10 cellular contexts compared by ENCODE assay signal in the genomic region with DNA sequence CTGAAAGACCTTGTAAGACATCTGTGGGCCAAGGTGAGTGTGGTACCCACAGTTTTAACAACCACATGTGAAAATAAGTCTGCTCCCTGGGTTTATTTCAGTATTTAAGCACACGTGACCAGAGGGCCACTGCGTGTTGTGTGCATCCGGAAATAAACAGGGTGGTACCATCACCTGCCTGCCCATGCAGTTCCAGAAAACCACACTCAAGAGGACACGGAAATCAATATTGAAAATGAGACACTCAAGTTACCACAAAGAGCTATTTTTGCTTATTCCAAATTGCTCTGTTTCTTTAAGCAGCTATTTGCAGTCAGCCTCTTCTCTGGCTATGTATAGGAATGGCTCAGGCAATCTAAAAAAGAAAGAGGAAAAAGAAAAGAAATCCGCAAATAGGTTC.
DNase-seq lines count a peak whose midpoint lies in the region; ATAC-seq and TF ChIP-seq lines count a peak whose summit lies in the region.
"Had no signal": no experiment of that assay in that cellular context is flagged by ENCODE, and none has a peak within 500 bp of the region (broad histone marks: within the 10 kb centered on the region; RNA-seq: fewer than 3 reads in every experiment).

No MANE protein-coding gene starts in this region.

- H3K23ac ChIP-seq in mesenchymal stem cell (ENCODE audit: low read length in 2 of 2) = no peak overlapping the region

- no peak for TF ChIP-seq POLR2A in erythroblast (IDR thresholded peaks at IDR 0.05; ENCODE audit: low read length)

- no peak overlapping the region for H2BK12ac ChIP-seq in mesenchymal stem cell (ENCODE audit: low read length in 2 of 2)

- H3K4me2 ChIP-seq in mesenchymal stem cell (ENCODE audit: low read length, poor library complexity, severe bottlenecking) = no peak overlapping the region

- H2BK5ac ChIP-seq in mesenchymal stem cell (ENCODE audit: low read depth, low read length, poor library complexity, severe bottlenecking) = no peak overlapping the region

- H3K4me3 ChIP-seq in mesenchymal stem cell (ENCODE audit: insufficient read depth in 1 of 2, low read depth in 1 of 2, low read length in 2 of 2) = no peak overlapping the region

- no peak overlapping the region for H3K27ac ChIP-seq in mesenchymal stem cell (ENCODE audit: low read length, poor library complexity, severe bottlenecking)
- H3K27ac ChIP-seq: 22Rv1 had no signal

- no peak overlapping the region for H4K91ac ChIP-seq in mesenchymal stem cell (ENCODE audit: low read length)

- no peaks in the 10 kb centered on the region for H3K36me3 ChIP-seq in mesenchymal stem cell (ENCODE audit: control insufficient read depth in 1 of 2, insufficient read depth in 2 of 2, low read depth in 1 of 2, low read length in 2 of 2)

- in situ Hi-C loops in GM13976 (cut with MboI; ENCODE audit: low sequenced_read_pairs, unreplicated experiment) = no loop called here

- H2BK120ac ChIP-seq in mesenchymal stem cell (ENCODE audit: low read depth, low read length) = no peak overlapping the region

- H3K79me1 ChIP-seq in mesenchymal stem cell (replicated peaks; ENCODE audit: low read length, poor library complexity, severe bottlenecking) = no peaks in the 10 kb centered on the region

- H3K18ac ChIP-seq in mesenchymal stem cell (ENCODE audit: low read depth in 1 of 2, low read length in 2 of 2) = no peak overlapping the region

- no peak for TF ChIP-seq CTCF in GM13976 (IDR thresholded peaks at IDR 0.05; ENCODE audit: borderline replicate concordance, control extremely low read depth, extremely low read depth, insufficient read depth, missing control alignments)

- no peak overlapping the region for H2AFZ ChIP-seq in mesenchymal stem cell (ENCODE audit: low read depth, low read length)

- WGBS in mesenchymal stem cell = 97% methylated on average over 4 of the region's 5 CpGs

- H3K9me3 ChIP-seq in mesenchymal stem cell (ENCODE audit: control insufficient read depth, low read length) = no peaks in the 10 kb centered on the region

- H3K4me1 ChIP-seq in mesenchymal stem cell (ENCODE audit: control insufficient read depth, insufficient read depth, low read depth, low read length) = no peaks in the 10 kb centered on the region

- no peak overlapping the region for H2AK5ac ChIP-seq in mesenchymal stem cell (ENCODE audit: low read length, severe bottlenecking)

- no peak overlapping the region for H3K4ac ChIP-seq in mesenchymal stem cell (ENCODE audit: low read depth in 1 of 2, low read length in 2 of 2)

- no peak overlapping the region for H4K8ac ChIP-seq in mesenchymal stem cell (ENCODE audit: low read length)

- ATAC-seq in GM21367 (IDR thresholded peaks at IDR 0.05; ENCODE audit: unreplicated experiment) = peak; percentile 69
- ATAC-seq in HG03175 (IDR thresholded peaks at IDR 0.05; ENCODE audit: unreplicated experiment) = peak; percentile 85

- peak overlapping the region; percentile 20 for H3K9ac ChIP-seq in mesenchymal stem cell (ENCODE audit: low read length)

- peaks cover 0 to 12% of the 10 kb centered on the region in 2 experiments for H3K27me3 ChIP-seq in mesenchymal stem cell (ENCODE audit: control insufficient read depth in 1 of 2, insufficient read depth in 1 of 2, low read length in 2 of 2)

- DNase-seq in DMS79 treated with DMSO at 0.1 percent for 48 hours (lab: John Stamatoyannopoulos, UW) = peak; percentile 29
- DNase-seq in DMS79 (lab: John Stamatoyannopoulos, UW) = no peak
- no peak for DNase-seq in mesenchymal stem cell
- DNase-seq in GM13976 (ENCODE audit: low spot score) = no peak
- DNase-seq in erythroblast (lab: John Stamatoyannopoulos, UW) = no peak
- no peak for DNase-seq in stimulated activated CD8-positive, alpha-beta memory T cell treated with anti-CD3 and anti-CD28 coated beads, Interleukin-4, amount 100 ng/mL, for 48 hours
- DNase-seq: stimulated activated CD4-positive, alpha-beta T cell treated with anti-CD3 and anti-CD28 coated beads, Interleukin-4, amount 100 ng/mL, for 4 hours had no signal

- H2BK15ac ChIP-seq in mesenchymal stem cell (ENCODE audit: low read depth, poor library complexity, severe bottlenecking) = no peak overlapping the region

- H3K14ac ChIP-seq in mesenchymal stem cell (ENCODE audit: low read length in 2 of 2) = no peak overlapping the region
